In the genomic region with DNA sequence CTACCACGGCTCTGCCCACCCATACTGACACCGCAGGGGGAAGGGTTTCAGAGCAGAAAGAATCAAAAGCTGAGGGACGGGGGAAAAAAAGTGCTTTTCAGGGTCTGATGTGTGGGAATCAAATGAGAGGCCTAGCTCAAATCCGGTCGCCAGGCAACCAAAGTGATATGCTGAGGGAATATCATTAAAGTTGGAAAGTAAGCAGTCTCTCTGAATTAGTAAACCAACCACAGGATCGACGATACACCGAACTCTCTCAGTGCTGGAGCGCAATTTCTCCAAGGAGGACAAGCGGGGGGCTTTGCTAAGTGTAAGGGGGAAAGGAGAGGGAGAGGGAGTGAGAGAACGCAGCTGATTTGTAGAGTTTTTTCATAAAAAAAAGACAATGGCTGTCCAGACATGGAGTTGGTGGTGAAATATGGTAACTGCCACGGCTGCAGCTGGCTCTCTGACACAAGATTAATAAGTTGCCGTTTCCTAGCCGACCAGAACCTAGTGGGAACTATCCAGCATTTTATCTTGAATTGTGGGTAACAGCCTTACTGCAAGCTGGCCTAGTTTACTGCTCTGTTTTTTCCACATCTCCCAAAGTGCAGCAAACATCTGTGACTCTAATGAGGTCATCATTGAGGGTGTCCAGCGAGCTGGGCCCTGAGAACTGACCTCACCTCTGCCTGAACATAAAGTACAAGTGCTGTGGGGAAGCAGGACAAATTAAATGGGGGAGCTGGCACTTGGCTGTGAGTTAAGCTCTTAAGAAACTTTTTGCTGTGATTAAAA, we compare ENCODE assay signal across 11 cellular contexts.
DNase-seq lines count a peak whose midpoint lies in the region; ATAC-seq and TF ChIP-seq lines count a peak whose summit lies in the region.
"Had no signal": no experiment of that assay in that cellular context is flagged by ENCODE, and none has a peak within 500 bp of the region (broad histone marks: within the 10 kb centered on the region; RNA-seq: fewer than 3 reads in every experiment).

No MANE protein-coding gene starts in this region.

- no peak for TF ChIP-seq CTCF in gastrocnemius medialis (IDR thresholded peaks at IDR 0.05 in 4 of 5, conservative IDR thresholded peaks at IDR 0.05 in 1 of 5)

- DNase-seq in LHCN-M2 (ENCODE audit: low read depth) (peak; percentile 65), ecto neural progenitor cell (ENCODE audit: low spot score) (peak; percentile 86), left lobe of liver (ENCODE audit: low spot score) (no peak), gastrocnemius medialis (peak; percentile 41 to 60), ureter (ENCODE audit: low spot score) (no peak), dermis blood vessel endothelial cell (no peak), NCI-H526 treated with DMSO at 0.1 percent for 48 hours (lab: John Stamatoyannopoulos, UW) (no peak)
- DNase-seq: activated CD4-positive, alpha-beta T cell treated with anti-CD3 and anti-CD28 coated beads for 36 hours; COR-L47; IMR-90 had no signal

- TF ChIP-seq POLR2A in gastrocnemius medialis (IDR thresholded peaks at IDR 0.05) = no peak

- H3K4me3 ChIP-seq in gastrocnemius medialis = no peak overlapping the region

- ATAC-seq in left lobe of liver (peak; percentile 50), gastrocnemius medialis (peak; percentile 81 to 83), HG03108 (IDR thresholded peaks at IDR 0.05; ENCODE audit: unreplicated experiment) (no peak)
- ATAC-seq: activated CD4-positive, alpha-beta T cell treated with anti-CD3 and anti-CD28 coated beads for 36 hours had no signal

- H3K4me1 ChIP-seq in gastrocnemius medialis = no peaks in the 10 kb centered on the region

- H3K9me3 ChIP-seq in gastrocnemius medialis = no peaks in the 10 kb centered on the region

- no peaks in the 10 kb centered on the region for H3K27me3 ChIP-seq in gastrocnemius medialis

- H3K36me3 ChIP-seq in gastrocnemius medialis = no peaks in the 10 kb centered on the region

- peak overlapping the region; percentile 36 to 55 (median 45) for H3K27ac ChIP-seq in gastrocnemius medialis

- in situ Hi-C loops in gastrocnemius medialis (cut with MboI; ENCODE audit: low sequenced_read_pairs in 4 of 4) = no loop called here

- intact Hi-C loops in gastrocnemius medialis (cut with DNase I; ENCODE audit: low total_unique reads) = no loop called here

Comparison
In these comparisons a context has a peak if more than half of its experiments do, and no peak if none do; other contexts are left out.
1. DNase-seq: peak in LHCN-M2 (single experiment), ecto neural progenitor cell (single experiment) and gastrocnemius medialis (2 of 2); none in left lobe of liver (single experiment), ureter (single experiment), dermis blood vessel endothelial cell (single experiment) and NCI-H526 treated with DMSO at 0.1 percent for 48 hours (single experiment).